Comparison of ENCODE assay signal across 10 cellular contexts in the genomic region with DNA sequence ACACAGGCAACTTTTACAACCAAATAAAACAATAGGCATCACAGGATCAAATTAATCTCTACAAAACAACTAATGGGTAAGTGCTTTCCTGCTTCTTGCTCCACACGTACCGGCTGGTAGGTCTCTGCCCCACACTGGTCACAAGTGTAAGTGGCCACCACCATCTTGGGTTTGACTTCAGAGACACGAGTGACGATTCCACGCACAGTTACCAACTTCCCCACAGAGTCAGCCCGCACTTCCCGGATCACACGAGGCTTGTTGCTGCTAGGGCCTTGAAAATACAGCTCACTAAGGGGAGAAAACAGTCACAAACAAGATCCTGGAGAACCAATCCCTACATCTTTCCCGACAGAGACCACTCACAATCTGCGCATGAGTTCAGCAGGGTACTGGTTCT. TPM values are rescaled to one million over a fixed set of nuclear protein-coding genes. Genes with fewer than 3 reads are reported as not detected.
DNase-seq lines count a peak whose midpoint lies in the region; ATAC-seq, FAIRE-seq and TF ChIP-seq lines count a peak whose summit lies in the region.
"Had no signal": no experiment of that assay in that cellular context is flagged by ENCODE, and none has a peak within 500 bp of the region (broad histone marks: within the 10 kb centered on the region; RNA-seq: fewer than 3 reads in every experiment).

No MANE protein-coding gene starts in this region.

- no peak for ATAC-seq in A549
- ATAC-seq: esophagus mucosa had no signal

- TF ChIP-seq POLR2A in A549 (IDR thresholded peaks at IDR 0.05; ENCODE audit: low read length): no peak
- 0 out of 2 replicates have a peak, but pooled peaks have one; percentile 8 for TF ChIP-seq POLR2A in GM12892 (IDR thresholded peaks at IDR 0.05; ENCODE audit: low read depth, low read length)

- H3K27ac ChIP-seq in A549 (no peak overlapping the region), ascending aorta (no peak overlapping the region)

- no peaks in the 10 kb centered on the region for H3K9me3 ChIP-seq in A549
- H3K9me3 ChIP-seq in mucosa of stomach (ENCODE audit: control insufficient read depth, low read length): no peaks in the 10 kb centered on the region
- no peaks in the 10 kb centered on the region for H3K9me3 ChIP-seq in ascending aorta

- no peak overlapping the region for H3K4me3 ChIP-seq in A549
- no peak overlapping the region for H3K4me3 ChIP-seq in mucosa of stomach (ENCODE audit: low read length)
- no peak overlapping the region for H3K4me3 ChIP-seq in ascending aorta

- DNase-seq in A549 (ENCODE audit: low read depth in 1 of 2, low spot score in 1 of 2) (no peak), GM12892 (ENCODE audit: insufficient read length) (no peak), NCI-H2081 (lab: John Stamatoyannopoulos, UW) (no peak), ascending aorta (ENCODE audit: low spot score in 2 of 2) (no peak), NCI-H2029 treated with DMSO at 0.1 percent for 48 hours (lab: John Stamatoyannopoulos, UW) (no peak), GM10248 (ENCODE audit: extremely low spot score) (no peak)
- no peak for DNase-seq in activated T-helper 2 cell treated with anti-CD3 and anti-CD28 coated beads, Interferon-gamma antibody, Interleukin-2, Interleukin-4, amounts not matched to agents 10 μg/mL and 5 μg/mL and 100 μg/mL, durations not matched to agents 14 hours and 24 hours and 36 hours (ENCODE audit: low spot score)

- 92% methylated on average over 10 of the region's 10 CpGs for WGBS in A549 (ENCODE audit: missing lambda C conversion rate)

- CTCF ChIA-PET in A549 (lab: Yijun Ruan, JAX): interaction anchor here (3.9 kb wide), 1 partner anchor 32 kb away, joined by 33 read pairs; no protein-coding TSS in a partner anchor
- CTCF ChIA-PET in GM10248 (lab: Yijun Ruan, JAX): interaction anchor here (2.1 kb wide), 1 partner anchor 17 kb away, joined by 14 read pairs; no protein-coding TSS in a partner anchor

- H3K4me1 Mint-ChIP-seq in activated T-helper 2 cell treated with anti-CD3 and anti-CD28 coated beads, Interferon-gamma antibody, Interleukin-2, Interleukin-4, amounts not matched to agents 10 μg/mL and 5 μg/mL and 100 μg/mL, durations not matched to agents 14 hours and 24 hours and 36 hours (ENCODE audit: low read depth): peaks cover 40% of the 10 kb centered on the region

- peak overlapping the region; percentile 85 for H3K4me2 ChIP-seq in A549

- H3K36me3 ChIP-seq in mucosa of stomach (ENCODE audit: control insufficient read depth, insufficient read depth, low read length): peaks cover 14% of the 10 kb centered on the region
- peaks cover 46 to 56% of the 10 kb centered on the region in 2 donors for H3K36me3 ChIP-seq in ascending aorta

- H3K27ac Mint-ChIP-seq in activated T-helper 2 cell treated with anti-CD3 and anti-CD28 coated beads, Interferon-gamma antibody, Interleukin-2, Interleukin-4, amounts not matched to agents 10 μg/mL and 5 μg/mL and 100 μg/mL, durations not matched to agents 14 hours and 24 hours and 36 hours: peak overlapping the region; percentile 46

- H3K4me1 ChIP-seq in A549: peaks cover 18% of the 10 kb centered on the region
- H3K4me1 ChIP-seq in mucosa of stomach (ENCODE audit: control insufficient read depth, insufficient read depth, low read length): peaks cover 28% of the 10 kb centered on the region
- H3K4me1 ChIP-seq in ascending aorta: peaks cover 4 to 15% of the 10 kb centered on the region in 2 donors

- TF ChIP-seq CTCF in A549 (IDR thresholded peaks at IDR 0.05) (no peak), ascending aorta (IDR thresholded peaks at IDR 0.05) (no peak), GM10248 (IDR thresholded peaks at IDR 0.05; ENCODE audit: control extremely low read depth, extremely low read depth, low read depth, missing control alignments) (no peak)

- TF ChIP-seq RAD21 in A549 (conservative IDR thresholded peaks at IDR 0.05 in 1 of 2, IDR thresholded peaks at IDR 0.05 in 1 of 2): no peak

- POLR2A ChIA-PET in A549 (lab: Yijun Ruan, JAX) (no interaction called here), GM10248 (lab: Yijun Ruan, JAX) (no interaction called here)

- peak overlapping the region; percentile 93 for H3K4me3 Mint-ChIP-seq in activated T-helper 2 cell treated with anti-CD3 and anti-CD28 coated beads, Interferon-gamma antibody, Interleukin-2, Interleukin-4, amounts not matched to agents 10 μg/mL and 5 μg/mL and 100 μg/mL, durations not matched to agents 14 hours and 24 hours and 36 hours (ENCODE audit: low read depth)

- TF ChIP-seq EP300 in A549 (IDR thresholded peaks at IDR 0.05): no peak

- no peaks in the 10 kb centered on the region for H3K27me3 ChIP-seq in mucosa of stomach (ENCODE audit: control insufficient read depth, insufficient read depth, low read length)
- no peaks in the 10 kb centered on the region for H3K27me3 ChIP-seq in ascending aorta

- intact Hi-C loops in activated T-helper 2 cell treated with anti-CD3 and anti-CD28 coated beads, Interferon-gamma antibody, Interleukin-2, Interleukin-4, amounts not matched to agents 10 μg/mL and 5 μg/mL and 100 μg/mL, durations not matched to agents 14 hours and 24 hours and 36 hours (cut with micrococcal nuclease): no loop called here
- intact Hi-C loops in ascending aorta (cut with DNase I): no loop called here

- peaks cover 73% of the 10 kb centered on the region for H3K36me3 Mint-ChIP-seq in activated T-helper 2 cell treated with anti-CD3 and anti-CD28 coated beads, Interferon-gamma antibody, Interleukin-2, Interleukin-4, amounts not matched to agents 10 μg/mL and 5 μg/mL and 100 μg/mL, durations not matched to agents 14 hours and 24 hours and 36 hours (ENCODE audit: low read depth)

- H3K9ac ChIP-seq in mucosa of stomach (ENCODE audit: low read length): peak overlapping the region; percentile 74

- H3K9me3 Mint-ChIP-seq in activated T-helper 2 cell treated with anti-CD3 and anti-CD28 coated beads, Interferon-gamma antibody, Interleukin-2, Interleukin-4, amounts not matched to agents 10 μg/mL and 5 μg/mL and 100 μg/mL, durations not matched to agents 14 hours and 24 hours and 36 hours: no peaks in the 10 kb centered on the region

- FAIRE-seq in A549 (lab: Jason Lieb, UNC) (no peak), GM12892 (lab: Jason Lieb, UNC) (no peak)
- FAIRE-seq: urothelium cell line had no signal

- H3K27me3 Mint-ChIP-seq in activated T-helper 2 cell treated with anti-CD3 and anti-CD28 coated beads, Interferon-gamma antibody, Interleukin-2, Interleukin-4, amounts not matched to agents 10 μg/mL and 5 μg/mL and 100 μg/mL, durations not matched to agents 14 hours and 24 hours and 36 hours (ENCODE audit: low read depth): no peaks in the 10 kb centered on the region

RNA-seq across cellular contexts. Expression of gene MCM7, which starts 2.3 kb away (rescaled TPM):
- polyA plus RNA-seq in A549 (2011; rRNA removed) (138 and 145 TPM in 2 replicates), A549 (2017; fragmentation: RNase III; extraction: RNeasy Plus Mini Kit Qiagen cat#74134 plus additional on column Dnase treatment) (265 to 287 TPM (median 280 TPM) in 3 replicates)
- 433 and 443 TPM in 2 replicates for polyA plus RNA-seq in A549 (2012; cell fraction: cytosol; rRNA removed)
- polyA plus RNA-seq in A549 (2012; cell fraction: nucleus; rRNA removed): 711 and 931 TPM in 2 replicates
- 261 and 274 TPM in 2 replicates for polyA minus RNA-seq in A549 (2011; rRNA and poly(A)+ RNA removed)
- polyA plus RNA-seq in GM12892 (2012; ENCODE audit: missing spikeins): 151 TPM
- total RNA-seq in activated T-helper 2 cell treated with anti-CD3 and anti-CD28 coated beads, Interferon-gamma antibody, Interleukin-2, Interleukin-4, amounts not matched to agents 10 μg/mL and 5 μg/mL and 100 μg/mL, durations not matched to agents 14 hours and 24 hours and 36 hours: 383 and 389 TPM in 2 replicates
- total RNA-seq in ascending aorta: 52.2 TPM

RNA-seq across cellular contexts. Expression of gene AP4M1, which starts 2.5 kb away (rescaled TPM):
- polyA plus RNA-seq in A549 (2011; rRNA removed) (13.7 and 16.6 TPM in 2 replicates), A549 (2017; fragmentation: RNase III; extraction: RNeasy Plus Mini Kit Qiagen cat#74134 plus additional on column Dnase treatment) (16.5 to 18.3 TPM (median 18.1 TPM) in 3 replicates)
- 17.3 and 19.4 TPM in 2 replicates for polyA plus RNA-seq in A549 (2012; cell fraction: cytosol; rRNA removed)
- 35.9 and 37.0 TPM in 2 replicates for polyA plus RNA-seq in A549 (2012; cell fraction: nucleus; rRNA removed)
- 22.7 and 28.1 TPM in 2 replicates for polyA minus RNA-seq in A549 (2011; rRNA and poly(A)+ RNA removed)
- polyA plus RNA-seq in GM12892 (2012; ENCODE audit: missing spikeins): 9.6 TPM
- total RNA-seq in activated T-helper 2 cell treated with anti-CD3 and anti-CD28 coated beads, Interferon-gamma antibody, Interleukin-2, Interleukin-4, amounts not matched to agents 10 μg/mL and 5 μg/mL and 100 μg/mL, durations not matched to agents 14 hours and 24 hours and 36 hours: 12.2 and 16.4 TPM in 2 replicates
- total RNA-seq in ascending aorta: 29.6 TPM

RNA-seq across cellular contexts. Expression of gene COPS6, which starts 10.1 kb away (rescaled TPM):
- polyA plus RNA-seq in A549 (2011; rRNA removed) (190 and 192 TPM in 2 replicates), A549 (2017; fragmentation: RNase III; extraction: RNeasy Plus Mini Kit Qiagen cat#74134 plus additional on column Dnase treatment) (205 to 295 TPM (median 219 TPM) in 3 replicates)
- polyA plus RNA-seq in A549 (2012; cell fraction: cytosol; rRNA removed): 284 TPM in 2 replicates
- polyA plus RNA-seq in A549 (2012; cell fraction: nucleus; rRNA removed): 142 and 159 TPM in 2 replicates
- polyA minus RNA-seq in A549 (2011; rRNA and poly(A)+ RNA removed): 225 and 256 TPM in 2 replicates
- 127 TPM for polyA plus RNA-seq in GM12892 (2012; ENCODE audit: missing spikeins)
- 116 and 119 TPM in 2 replicates for total RNA-seq in activated T-helper 2 cell treated with anti-CD3 and anti-CD28 coated beads, Interferon-gamma antibody, Interleukin-2, Interleukin-4, amounts not matched to agents 10 μg/mL and 5 μg/mL and 100 μg/mL, durations not matched to agents 14 hours and 24 hours and 36 hours
- 18.1 TPM for total RNA-seq in ascending aorta

RNA-seq across cellular contexts. Expression of gene ZNF3, which starts 17.4 kb away (rescaled TPM):
- polyA plus RNA-seq in A549 (2011; rRNA removed) (29.0 and 30.2 TPM in 2 replicates), A549 (2017; fragmentation: RNase III; extraction: RNeasy Plus Mini Kit Qiagen cat#74134 plus additional on column Dnase treatment) (19.9 to 23.7 TPM (median 22.5 TPM) in 3 replicates)
- 11.0 and 12.3 TPM in 2 replicates for polyA plus RNA-seq in A549 (2012; cell fraction: cytosol; rRNA removed)
- 27.9 and 35.0 TPM in 2 replicates for polyA plus RNA-seq in A549 (2012; cell fraction: nucleus; rRNA removed)
- polyA minus RNA-seq in A549 (2011; rRNA and poly(A)+ RNA removed): 33.9 and 42.7 TPM in 2 replicates
- polyA plus RNA-seq in GM12892 (2012; ENCODE audit: missing spikeins): 19.0 TPM
- total RNA-seq in activated T-helper 2 cell treated with anti-CD3 and anti-CD28 coated beads, Interferon-gamma antibody, Interleukin-2, Interleukin-4, amounts not matched to agents 10 μg/mL and 5 μg/mL and 100 μg/mL, durations not matched to agents 14 hours and 24 hours and 36 hours: 23.6 and 25.5 TPM in 2 replicates
- total RNA-seq in ascending aorta: 6.9 TPM

RNA-seq across cellular contexts. Expression of gene TAF6, which starts 20.2 kb away (rescaled TPM):
- 36.2 and 45.1 TPM in 2 replicates for polyA plus RNA-seq in A549 (2011; rRNA removed)
- 59.9 and 72.2 TPM in 2 replicates for polyA plus RNA-seq in A549 (2012; cell fraction: cytosol; rRNA removed)
- 89.3 and 105 TPM in 2 replicates for polyA plus RNA-seq in A549 (2012; cell fraction: nucleus; rRNA removed)
- 57.0 to 62.5 TPM (median 57.1 TPM) in 3 replicates for polyA plus RNA-seq in A549 (2017; fragmentation: RNase III; extraction: RNeasy Plus Mini Kit Qiagen cat#74134 plus additional on column Dnase treatment)
- polyA minus RNA-seq in A549 (2011; rRNA and poly(A)+ RNA removed): 46.2 and 51.4 TPM in 2 replicates
- 20.1 TPM for polyA plus RNA-seq in GM12892 (2012; ENCODE audit: missing spikeins)
- total RNA-seq in activated T-helper 2 cell treated with anti-CD3 and anti-CD28 coated beads, Interferon-gamma antibody, Interleukin-2, Interleukin-4, amounts not matched to agents 10 μg/mL and 5 μg/mL and 100 μg/mL, durations not matched to agents 14 hours and 24 hours and 36 hours: 68.1 and 76.9 TPM in 2 replicates
- 103 TPM for total RNA-seq in ascending aorta
